ENCODE assay signal across 9 cellular contexts in the genomic region with DNA sequence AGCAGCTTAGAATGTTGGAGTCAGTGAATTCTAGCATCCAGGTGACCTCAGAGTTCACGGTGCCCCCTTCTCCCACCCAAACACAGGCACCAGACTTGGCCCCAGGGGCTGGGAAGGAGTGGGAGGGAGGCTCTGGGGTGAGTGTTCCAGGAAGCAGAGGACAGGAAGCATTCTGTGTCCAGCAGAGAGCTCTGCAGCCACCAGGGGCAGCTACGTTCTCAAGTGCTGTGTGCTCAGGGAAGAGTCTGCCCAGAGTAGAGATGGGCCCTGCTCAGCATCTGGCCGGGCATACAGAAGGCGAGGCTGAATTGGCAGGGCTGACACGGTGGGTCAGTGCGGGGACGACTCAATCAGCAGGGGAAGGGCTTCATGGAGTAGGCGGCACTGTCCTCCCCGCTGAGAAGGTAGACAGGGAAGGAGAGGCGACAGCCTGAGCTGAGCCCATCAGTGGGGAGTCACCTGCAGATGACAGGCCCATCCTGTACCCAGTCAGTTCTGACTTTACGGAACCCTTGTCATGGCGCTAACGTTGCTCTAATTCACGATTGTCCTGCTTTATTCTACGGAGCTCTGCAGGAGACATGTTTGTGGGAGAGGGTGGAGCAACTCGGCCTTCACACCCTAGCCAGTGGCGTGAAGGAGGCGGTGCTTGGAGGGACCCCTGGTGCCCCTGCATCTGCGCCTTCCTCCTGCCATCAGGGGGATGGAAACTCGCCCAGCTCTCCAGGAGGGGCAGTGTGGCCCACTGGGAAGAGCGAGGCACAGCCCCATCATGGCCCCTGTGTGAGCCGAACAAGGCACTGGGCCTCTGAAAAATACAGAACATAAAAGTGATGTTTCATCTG.
DNase-seq lines count a peak whose midpoint lies in the region; ATAC-seq and TF ChIP-seq lines count a peak whose summit lies in the region.
"Had no signal": no experiment of that assay in that cellular context is flagged by ENCODE, and none has a peak within 500 bp of the region (broad histone marks: within the 10 kb centered on the region; RNA-seq: fewer than 3 reads in every experiment).

No MANE protein-coding gene starts in this region.

- H3K36me3 Mint-ChIP-seq in WTC11: no peaks in the 10 kb centered on the region

- H3K27me3 Mint-ChIP-seq in WTC11 (ENCODE audit: low read depth): no peaks in the 10 kb centered on the region

- TF ChIP-seq CTCF in HFF-Myc (IDR thresholded peaks at IDR 0.05; ENCODE audit: low read depth, low read length, missing control alignments) (peak; percentile 25), WTC11 (IDR thresholded peaks at IDR 0.05) (no peak), ascending aorta (IDR thresholded peaks at IDR 0.05) (no peak)

- no peaks in the 10 kb centered on the region for H3K9me3 Mint-ChIP-seq in WTC11

- H3K27ac Mint-ChIP-seq in WTC11: no peak overlapping the region

- no peaks in the 10 kb centered on the region for H3K36me3 ChIP-seq in ascending aorta

- POLR2A ChIA-PET in WTC11 (lab: Charles Lee): no interaction called here

- no peaks in the 10 kb centered on the region for H3K4me1 ChIP-seq in ascending aorta

- DNase-seq in AG08395 (ENCODE audit: low spot score): peak; percentile 53
- no peak for DNase-seq in HFF-Myc (ENCODE audit: extremely low read depth, low read depth)
- peak; percentile 41 for DNase-seq in WTC11 (ENCODE audit: low spot score)
- DNase-seq in iPS-NIHi11 (ENCODE audit: low spot score): peak; percentile 71
- no peak for DNase-seq in ascending aorta (ENCODE audit: low spot score in 2 of 2)
- DNase-seq: left cardiac atrium had no signal

- no peak overlapping the region for H3K4me3 Mint-ChIP-seq in WTC11

- ATAC-seq in WTC11 (peak; percentile 77), GM18907 (IDR thresholded peaks at IDR 0.05; ENCODE audit: unreplicated experiment) (no peak), HG03354 (IDR thresholded peaks at IDR 0.05; ENCODE audit: poor library complexity, severe bottlenecking, unreplicated experiment) (no peak), GM19324 (IDR thresholded peaks at IDR 0.05; ENCODE audit: low FRiP score, unreplicated experiment) (no peak)

- CTCF ChIA-PET in WTC11 (lab: Charles Lee): interaction anchor here (0.6 to 3.3 kb wide), 43 partner anchors 8 to 511 kb away, joined by 3 to 48 read pairs (median 4); a partner anchor contains a TSS

- H3K4me3 ChIP-seq in HFF-Myc (replicated peaks; ENCODE audit: low read depth, low read length) (no peak overlapping the region), ascending aorta (no peak overlapping the region)

- H3K27me3 ChIP-seq in ascending aorta: no peaks in the 10 kb centered on the region

- no peaks in the 10 kb centered on the region for H3K9me3 ChIP-seq in ascending aorta

- intact Hi-C loops in ascending aorta (cut with DNase I): loop anchor here (5.0 kb wide), 1 partner anchor 107 kb away; no protein-coding TSS in a partner anchor

- peaks cover 16% of the 10 kb centered on the region for H3K4me1 Mint-ChIP-seq in WTC11

- H3K27ac ChIP-seq in ascending aorta: no peak overlapping the region

TF ChIP-seq in WTC11, 78 proteins besides CTCF, POLR2A, EP300 and RAD21:
- TF ChIP-seq TP53 (CRISPR knock-in tag; IDR thresholded peaks at IDR 0.05) (no peak), CBFB (CRISPR knock-in tag; IDR thresholded peaks at IDR 0.05; ENCODE audit: low read depth) (no peak), OVOL2 (CRISPR knock-in tag; IDR thresholded peaks at IDR 0.05; ENCODE audit: borderline replicate concordance) (no peak), GTF2I (CRISPR knock-in tag; conservative IDR thresholded peaks at IDR 0.05) (no peak), ZNF263 (CRISPR knock-in tag; IDR thresholded peaks at IDR 0.05; ENCODE audit: low read depth) (no peak), CREB1 (CRISPR knock-in tag; IDR thresholded peaks at IDR 0.05) (no peak), MYBL2 (CRISPR knock-in tag; IDR thresholded peaks at IDR 0.05) (no peak), TEAD1 (CRISPR knock-in tag; IDR thresholded peaks at IDR 0.05) (no peak), KAT7 (CRISPR knock-in tag; IDR thresholded peaks at IDR 0.05; ENCODE audit: borderline replicate concordance) (no peak)
- TF ChIP-seq, protein P1, sequence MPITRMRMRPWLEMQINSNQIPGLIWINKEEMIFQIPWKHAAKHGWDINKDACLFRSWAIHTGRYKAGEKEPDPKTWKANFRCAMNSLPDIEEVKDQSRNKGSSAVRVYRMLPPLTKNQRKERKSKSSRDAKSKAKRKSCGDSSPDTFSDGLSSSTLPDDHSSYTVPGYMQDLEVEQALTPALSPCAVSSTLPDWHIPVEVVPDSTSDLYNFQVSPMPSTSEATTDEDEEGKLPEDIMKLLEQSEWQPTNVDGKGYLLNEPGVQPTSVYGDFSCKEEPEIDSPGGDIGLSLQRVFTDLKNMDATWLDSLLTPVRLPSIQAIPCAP (CRISPR knock-in tag; IDR thresholded peaks at IDR 0.05): no peak

Comparison
In these comparisons a context has a peak if more than half of its experiments do, and no peak if none do; other contexts are left out.
1. DNase-seq: peak in AG08395 (single experiment), WTC11 (single experiment) and iPS-NIHi11 (single experiment); none in HFF-Myc (single experiment) and ascending aorta (0 of 2).